In genomic region chr2:32918774-32919173, GRCh38 we compare ENCODE assay signal across 1 cellular context.
TF ChIP-seq lines count a peak whose summit lies in the region.

No MANE protein-coding gene starts in this region.

TF ChIP-seq in K562, 482 proteins besides CTCF, POLR2A, EP300 and RAD21 (continued from another document):
- TF ChIP-seq RFX1 (IDR thresholded peaks at IDR 0.05) (no peak), NR2C2 (CRISPR knock-in tag; IDR thresholded peaks at IDR 0.05) (no peak), NR2C2 (tag; IDR thresholded peaks at IDR 0.05) (no peak), KDM4B (IDR thresholded peaks at IDR 0.05; ENCODE audit: borderline replicate concordance in 2 of 2, low read depth in 1 of 2) (no peak), CBX8 (IDR thresholded peaks at IDR 0.05; ENCODE audit: borderline replicate concordance, extremely low read depth, low read depth, low read length, poor library complexity, severe bottlenecking) (no peak), KLF6 (CRISPR knock-in tag; IDR thresholded peaks at IDR 0.05; ENCODE audit: borderline replicate concordance) (no peak), ZKSCAN1 (IDR thresholded peaks at IDR 0.05; ENCODE audit: low read depth, low read length) (no peak), ZNF76 (CRISPR knock-in tag; IDR thresholded peaks at IDR 0.05; ENCODE audit: borderline replicate concordance) (no peak), ZNF507 (tag; conservative IDR thresholded peaks at IDR 0.05) (no peak)
- TF ChIP-seq, protein P1, sequence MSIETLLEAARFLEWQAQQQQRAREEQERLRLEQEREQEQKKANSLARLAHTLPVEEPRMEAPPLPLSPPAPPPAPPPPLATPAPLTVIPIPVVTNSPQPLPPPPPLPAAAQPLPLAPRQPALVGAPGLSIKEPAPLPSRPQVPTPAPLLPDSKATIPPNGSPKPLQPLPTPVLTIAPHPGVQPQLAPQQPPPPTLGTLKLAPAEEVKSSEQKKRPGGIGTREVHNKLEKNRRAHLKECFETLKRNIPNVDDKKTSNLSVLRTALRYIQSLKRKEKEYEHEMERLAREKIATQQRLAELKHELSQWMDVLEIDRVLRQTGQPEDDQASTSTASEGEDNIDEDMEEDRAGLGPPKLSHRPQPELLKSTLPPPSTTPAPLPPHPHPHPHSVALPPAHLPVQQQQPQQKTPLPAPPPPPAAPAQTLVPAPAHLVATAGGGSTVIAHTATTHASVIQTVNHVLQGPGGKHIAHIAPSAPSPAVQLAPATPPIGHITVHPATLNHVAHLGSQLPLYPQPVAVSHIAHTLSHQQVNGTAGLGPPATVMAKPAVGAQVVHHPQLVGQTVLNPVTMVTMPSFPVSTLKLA (conservative IDR thresholded peaks at IDR 0.05) = no peak
